ENCODE assay signal across 1 cellular context in genomic region chr1:109570414-109570813, GRCh38.
TF ChIP-seq lines count a peak whose summit lies in the region.

No MANE protein-coding gene starts in this region.

TF ChIP-seq in Ishikawa, 13 proteins besides CTCF, POLR2A, EP300 and RAD21 (continued from another document):
- no peak for TF ChIP-seq FOXM1 (IDR thresholded peaks at IDR 0.05; ENCODE audit: borderline replicate concordance, low read depth)
- TF ChIP-seq EGR1 (IDR thresholded peaks at IDR 0.05) = no peak
- TF ChIP-seq TEAD4 (IDR thresholded peaks at IDR 0.05) = 0 out of 2 replicates have a peak, but pooled peaks have one; percentile 42
- no peak for TF ChIP-seq TAF1 (IDR thresholded peaks at IDR 0.05; ENCODE audit: low read depth)
- no peak for TF ChIP-seq ZBTB7A (IDR thresholded peaks at IDR 0.05; ENCODE audit: low read depth)
- TF ChIP-seq TCF12 (IDR thresholded peaks at IDR 0.05; ENCODE audit: low read depth) = no peak
- TF ChIP-seq MAX (IDR thresholded peaks at IDR 0.05) = no peak
- TF ChIP-seq NFIC (IDR thresholded peaks at IDR 0.05) = no peak
- no peak for TF ChIP-seq USF1 (IDR thresholded peaks at IDR 0.05)
